ENCODE assay signal across 8 cellular contexts in the genomic region with DNA sequence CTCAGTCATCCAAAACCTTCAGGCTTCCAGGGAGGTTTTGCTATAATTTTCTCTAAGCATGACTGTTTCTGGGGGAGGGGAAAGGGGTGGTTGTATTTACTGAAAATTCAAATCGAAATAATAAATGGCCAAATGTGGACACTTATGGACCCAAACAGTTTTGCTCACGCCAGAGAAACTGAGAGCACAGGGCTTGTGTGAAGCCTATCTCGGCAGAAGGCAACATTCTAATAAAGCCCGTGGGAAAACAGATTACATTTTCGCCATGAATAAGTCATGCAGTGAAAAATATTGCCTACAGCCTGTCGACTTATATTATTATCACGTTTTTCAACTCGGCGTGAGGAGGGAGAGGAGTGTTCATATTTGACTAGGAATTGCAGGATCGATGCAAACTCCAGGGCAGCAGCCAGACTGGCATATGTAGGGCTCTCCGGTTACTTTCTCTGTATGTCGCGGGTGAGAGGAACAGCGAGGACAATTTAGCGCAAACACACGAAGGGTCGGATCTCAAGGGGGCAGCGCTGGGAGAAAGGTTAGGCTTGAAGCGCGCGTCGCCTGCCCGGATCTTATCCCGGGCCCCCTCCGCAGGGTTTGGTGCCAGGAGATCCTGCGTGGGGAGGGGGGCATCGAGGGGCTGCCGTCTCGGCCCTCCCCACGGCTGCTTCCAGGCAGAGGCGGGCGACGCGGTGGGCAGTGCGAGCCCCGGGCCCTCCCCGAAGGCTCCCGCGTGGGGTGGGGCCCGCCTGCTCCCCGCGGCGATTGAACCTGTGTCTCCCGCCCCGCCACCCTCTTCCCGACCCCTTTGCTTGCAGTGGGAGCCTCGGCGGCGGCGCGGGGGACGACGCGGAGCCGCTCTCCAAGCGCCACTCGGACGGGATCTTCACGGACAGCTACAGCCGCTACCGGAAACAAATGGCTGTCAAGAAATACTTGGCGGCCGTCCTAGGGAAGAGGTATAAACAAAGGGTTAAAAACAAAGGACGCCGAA. TPM values are rescaled to one million over a fixed set of nuclear protein-coding genes. Genes with fewer than 3 reads are reported as not detected.
DNase-seq lines count a peak whose midpoint lies in the region; ATAC-seq and TF ChIP-seq lines count a peak whose summit lies in the region.

No MANE protein-coding gene starts in this region.

- ATAC-seq in GM21423 (IDR thresholded peaks at IDR 0.05; ENCODE audit: unreplicated experiment): no peak
- ATAC-seq in HG03135 (IDR thresholded peaks at IDR 0.05; ENCODE audit: unreplicated experiment): no peak

- DNase-seq in GM13977 (ENCODE audit: low spot score) (peak; percentile 42), NCI-H2196 (lab: John Stamatoyannopoulos, UW; ENCODE audit: unreplicated experiment) (peak; percentile 72), epithelial cell of proximal tubule (ENCODE audit: low read depth) (no peak), retina (peak; percentile 81), NCI-H1048 (lab: John Stamatoyannopoulos, UW) (no peak), RWPE1 (ENCODE audit: low spot score) (no peak)

- CTCF ChIA-PET in RWPE1 (lab: Yijun Ruan, JAX): interaction anchor here (1.2 kb wide), 1 partner anchor 52 kb away, joined by 3 read pairs; no protein-coding TSS in a partner anchor

- TF ChIP-seq CTCF in GM13977 (IDR thresholded peaks at IDR 0.05; ENCODE audit: extremely low read depth, insufficient read depth, missing control alignments): no peak
- no peak for TF ChIP-seq CTCF in epithelial cell of proximal tubule (conservative IDR thresholded peaks at IDR 0.05; ENCODE audit: low read depth, low read length)
- TF ChIP-seq CTCF in RWPE1 (conservative IDR thresholded peaks at IDR 0.05; ENCODE audit: low read depth): no peak

- peak overlapping the region; percentile 26 for H3K4me3 ChIP-seq in epithelial cell of proximal tubule (ENCODE audit: low read depth, low read length)

- in situ Hi-C loops in GM13977 (cut with MboI; ENCODE audit: low pct_unique_long_range_greater_than_20kb, low sequenced_read_pairs, unreplicated experiment): no loop called here

- H3K27ac ChIP-seq in RWPE1: no peak overlapping the region

- POLR2A ChIA-PET in RWPE1 (lab: Yijun Ruan, JAX; ENCODE audit: low non-redundant PET): no interaction called here

RNA-seq across cellular contexts. Expression of a gene that starts 4.3 kb away (rescaled TPM):
- not detected in 2 replicates for total RNA-seq in epithelial cell of proximal tubule

Comparison
In these comparisons a context has a peak if more than half of its experiments do, and no peak if none do; other contexts are left out.
1. DNase-seq: peak in GM13977 (single experiment), NCI-H2196 (single experiment) and retina (single experiment); none in epithelial cell of proximal tubule (single experiment), NCI-H1048 (single experiment) and RWPE1 (single experiment).